In the genomic region with DNA sequence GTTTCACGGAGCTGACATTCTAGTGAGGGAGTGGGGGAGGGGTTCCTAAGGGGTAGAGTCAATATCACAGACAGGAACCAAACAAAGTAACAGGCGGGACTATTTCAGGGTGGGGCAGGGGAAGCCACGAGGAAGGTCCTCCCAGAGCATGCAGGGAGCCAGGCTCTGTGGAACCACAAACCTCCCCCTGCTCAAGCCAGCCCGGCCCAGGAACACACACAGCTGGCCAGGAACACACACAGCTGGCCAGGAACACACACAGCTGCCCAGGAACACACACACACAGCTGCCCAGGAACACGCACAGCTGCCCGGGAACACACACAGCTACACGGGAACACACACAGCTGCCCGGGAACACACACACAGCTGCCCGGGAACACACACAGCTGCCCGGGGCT, we compare ENCODE assay signal across 24 cellular contexts. TPM values are rescaled to one million over a fixed set of nuclear protein-coding genes. Genes with fewer than 3 reads are reported as not detected.
DNase-seq lines count a peak whose midpoint lies in the region; ATAC-seq and TF ChIP-seq lines count a peak whose summit lies in the region.
"Had no signal": no experiment of that assay in that cellular context is flagged by ENCODE, and none has a peak within 500 bp of the region (broad histone marks: within the 10 kb centered on the region; RNA-seq: fewer than 3 reads in every experiment).

No MANE protein-coding gene starts in this region.

- intact Hi-C loops in testis (cut with DNase I; ENCODE audit: low total_unique reads), result no loop called here
- intact Hi-C loops in OCI-LY7 (cut with micrococcal nuclease; ENCODE audit: unreplicated experiment), result no loop called here

- H3K9me3 Mint-ChIP-seq in H9, result 0 out of 5 replicates have a peak, but pooled peaks cover 0 to 3% of the 10 kb centered on the region in 2 experiments
- H3K9me3 Mint-ChIP-seq: activated CD4-positive, alpha-beta memory T cell treated with anti-CD3 and anti-CD28 coated beads for 36 hours; activated T-helper 1 cell treated with anti-CD3 and anti-CD28 coated beads, Interleukin-12 subunit alpha, Interleukin-12 subunit beta, Interleukin-2, Interleukin-4 antibody, amounts not matched to agents 30 ng/mL and 10 ng/mL and 1 ng/mL, durations not matched to agents 14 hours and 24 hours and 36 hours; CD4-positive, CD25-positive, alpha-beta regulatory T cell; endodermal cell; stimulated activated naive B cell treated with anti-CD40 and anti-IgM and Interleukin-4, amounts not matched to agents 10 μg/mL and 1 μg/mL and 100 μg/mL, for 72 hours had no signal

- H3K27me3 ChIP-seq in mesenchymal stem cell (ENCODE audit: control insufficient read depth in 1 of 2, insufficient read depth in 1 of 2, low read length in 2 of 2), result no peaks in the 10 kb centered on the region
- H3K27me3 ChIP-seq in testis, result no peaks in the 10 kb centered on the region
- no peaks in the 10 kb centered on the region for H3K27me3 ChIP-seq in H9 (ENCODE audit: insufficient read depth, low read length)
- H3K27me3 ChIP-seq: esophagus muscularis mucosa, gastrocnemius medialis, pancreas, Peyer's patch had no signal

- H2BK120ac ChIP-seq in mesenchymal stem cell (ENCODE audit: low read depth, low read length), result no peak overlapping the region
- no peak overlapping the region for H2BK120ac ChIP-seq in H9 (ENCODE audit: low read depth, low read length, poor library complexity, severe bottlenecking)

- no peaks in the 10 kb centered on the region for H3K9me3 ChIP-seq in mesenchymal stem cell (ENCODE audit: control insufficient read depth, low read length)
- H3K9me3 ChIP-seq in testis, result no peaks in the 10 kb centered on the region
- H3K9me3 ChIP-seq in OCI-LY7 (ENCODE audit: low read length), result no peaks in the 10 kb centered on the region
- H3K9me3 ChIP-seq in H9 (ENCODE audit: control insufficient read depth, low read depth, low read length), result no peaks in the 10 kb centered on the region
- H3K9me3 ChIP-seq: gastrocnemius medialis, pancreas, Peyer's patch had no signal

- H4K91ac ChIP-seq in mesenchymal stem cell (ENCODE audit: low read length) (no peak overlapping the region), H9 (ENCODE audit: insufficient read length, low read depth, low read length) (no peak overlapping the region)

- H2AK5ac ChIP-seq in mesenchymal stem cell (ENCODE audit: low read length, severe bottlenecking), result no peak overlapping the region
- no peak overlapping the region for H2AK5ac ChIP-seq in H9 (ENCODE audit: insufficient read length, low read length)

- H3K27me3 Mint-ChIP-seq in H9 (ENCODE audit: low read depth), result peaks cover 2% of the 10 kb centered on the region; the same call in 1 of the 2 replicates
- H3K27me3 Mint-ChIP-seq: activated CD4-positive, alpha-beta memory T cell treated with anti-CD3 and anti-CD28 coated beads for 36 hours; activated naive CD4-positive, alpha-beta T cell treated with anti-CD3 and anti-CD28 coated beads, Interleukin-2, amount 10 ng/mL, durations not matched to agents 7 days and 5 days; CD4-positive, CD25-positive, alpha-beta regulatory T cell; stimulated activated naive B cell treated with anti-CD40 and anti-IgM and Interleukin-4, amounts not matched to agents 10 μg/mL and 1 μg/mL and 100 μg/mL, for 72 hours had no signal

- H3K14ac ChIP-seq in mesenchymal stem cell (ENCODE audit: low read length in 2 of 2) (no peak overlapping the region), H9 (ENCODE audit: insufficient read depth, low read length) (no peak overlapping the region; the same call in 1 of the 2 replicates)

- DNase-seq in DMS53 (lab: John Stamatoyannopoulos, UW), result peak; percentile 78
- DNase-seq in DMS53 treated with DMSO at 0.1 percent for 48 hours (lab: John Stamatoyannopoulos, UW; ENCODE audit: unreplicated experiment), result no peak
- peak; percentile 3 for DNase-seq in choroid plexus epithelial cell (ENCODE audit: low read depth)
- DNase-seq in mesenchymal stem cell, result no peak
- peak; percentile 52 for DNase-seq in testis
- no peak for DNase-seq in OCI-LY7 (ENCODE audit: low spot score)
- no peak for DNase-seq in H9
- DNase-seq: activated CD4-positive, alpha-beta memory T cell treated with anti-CD3 and anti-CD28 coated beads for 36 hours; activated CD4-positive, CD25-positive, alpha-beta regulatory T cell treated with anti-CD3 and anti-CD28 coated beads, Interleukin-2, amount 50 U/mL, for 72 hours; activated CD8-positive, alpha-beta memory T cell treated with anti-CD3 and anti-CD28 coated beads, Interleukin-2, amount 50 U/mL, for 4 hours; activated naive CD4-positive, alpha-beta T cell treated with anti-CD3 and anti-CD28 coated beads, Interleukin-2, amount 10 ng/mL, durations not matched to agents 7 days and 5 days; CD4-positive, CD25-positive, alpha-beta regulatory T cell; endodermal cell; gastrocnemius medialis; NCI-H526; nephron progenitor cell; Peyer's patch; stimulated activated naive B cell treated with anti-CD40 and anti-IgM and Interleukin-4, amounts not matched to agents 10 μg/mL and 1 μg/mL and 100 μg/mL, for 72 hours had no signal

- no peak overlapping the region for H4K5ac ChIP-seq in H9 (ENCODE audit: insufficient read length, low read depth, low read length)

- no peak for TF ChIP-seq CTCF in choroid plexus epithelial cell (conservative IDR thresholded peaks at IDR 0.05; ENCODE audit: low read depth, low read length)
- no peak for TF ChIP-seq CTCF in testis (IDR thresholded peaks at IDR 0.05)
- no peak for TF ChIP-seq CTCF in OCI-LY7 (conservative IDR thresholded peaks at IDR 0.05; ENCODE audit: low read length)
- TF ChIP-seq CTCF in H9 (conservative IDR thresholded peaks at IDR 0.05), result no peak

- no peaks in the 10 kb centered on the region for H3K23me2 ChIP-seq in H9 (ENCODE audit: insufficient read length, low read depth, low read length, poor library complexity, severe bottlenecking)

- BruUV-seq in OCI-LY7 (replicated peaks; lab: Mats Ljungman, UMichigan), result no TSS peak

- H3K4me2 ChIP-seq in mesenchymal stem cell (ENCODE audit: low read length, poor library complexity, severe bottlenecking) (no peak overlapping the region), OCI-LY7 (ENCODE audit: low read length) (no peak overlapping the region), H9 (ENCODE audit: insufficient read depth, insufficient read length, low read length) (no peak overlapping the region)

- 0 out of 7 replicates have a peak overlapping the region, but pooled peaks of 1 of the 3 experiments have one; percentile 40 for H3K27ac Mint-ChIP-seq in H9
- H3K27ac Mint-ChIP-seq: activated CD4-positive, alpha-beta memory T cell treated with anti-CD3 and anti-CD28 coated beads for 36 hours; activated naive CD4-positive, alpha-beta T cell treated with anti-CD3 and anti-CD28 coated beads, Interleukin-2, amount 10 ng/mL, durations not matched to agents 7 days and 5 days; activated T-helper 1 cell treated with anti-CD3 and anti-CD28 coated beads, Interleukin-12 subunit alpha, Interleukin-12 subunit beta, Interleukin-2, Interleukin-4 antibody, amounts not matched to agents 30 ng/mL and 10 ng/mL and 1 ng/mL, durations not matched to agents 14 hours and 24 hours and 36 hours; endodermal cell; stimulated activated naive B cell treated with anti-CD40 and anti-IgM and Interleukin-4, amounts not matched to agents 10 μg/mL and 1 μg/mL and 100 μg/mL, for 72 hours had no signal

- H3T11ph ChIP-seq in H9 (ENCODE audit: low read length), result no peak overlapping the region

- peaks cover 0 to 4% of the 10 kb centered on the region in 2 experiments; a peak in 1 of 4 replicates for H3K4me1 Mint-ChIP-seq in H9
- H3K4me1 Mint-ChIP-seq: activated naive CD4-positive, alpha-beta T cell treated with anti-CD3 and anti-CD28 coated beads, Interleukin-2, amount 10 ng/mL, durations not matched to agents 7 days and 5 days; stimulated activated naive B cell treated with anti-CD40 and anti-IgM and Interleukin-4, amounts not matched to agents 10 μg/mL and 1 μg/mL and 100 μg/mL, for 72 hours had no signal

- H2BK15ac ChIP-seq in mesenchymal stem cell (ENCODE audit: low read depth, poor library complexity, severe bottlenecking) (no peak overlapping the region), H9 (ENCODE audit: low read depth, low read length) (no peak overlapping the region)

- H3K36me3 ChIP-seq in mesenchymal stem cell (ENCODE audit: control insufficient read depth in 1 of 2, insufficient read depth in 2 of 2, low read depth in 1 of 2, low read length in 2 of 2) (peaks cover 65 to 90% of the 10 kb centered on the region in 2 experiments), testis (ENCODE audit: low read depth, missing control alignments) (no peaks in the 10 kb centered on the region), OCI-LY7 (ENCODE audit: insufficient read depth, low read length) (no peaks in the 10 kb centered on the region)
- H3K36me3 ChIP-seq: gastrocnemius medialis had no signal

- TF ChIP-seq POLR2A in testis (IDR thresholded peaks at IDR 0.05), result no peak

- H2BK12ac ChIP-seq in mesenchymal stem cell (ENCODE audit: low read length in 2 of 2) (no peak overlapping the region), H9 (ENCODE audit: insufficient read length, low read depth, low read length) (no peak overlapping the region)

- no peak for ATAC-seq in HG03135 (IDR thresholded peaks at IDR 0.05; ENCODE audit: unreplicated experiment)
- ATAC-seq: gastrocnemius medialis; pancreas; stimulated activated naive B cell treated with anti-CD40 and anti-IgM and Interleukin-4, amounts not matched to agents 10 μg/mL and 1 μg/mL and 100 μg/mL, for 72 hours had no signal

- H3K4me3 ChIP-seq in choroid plexus epithelial cell (ENCODE audit: low read depth, low read length) (no peak overlapping the region), mesenchymal stem cell (ENCODE audit: insufficient read depth in 1 of 2, low read depth in 1 of 2, low read length in 2 of 2) (no peak overlapping the region), testis (no peak overlapping the region), OCI-LY7 (ENCODE audit: low read depth, low read length, poor library complexity, severe bottlenecking) (no peak overlapping the region)
- H3K4me3 ChIP-seq: coronary artery, esophagus muscularis mucosa, gastrocnemius medialis, pancreas, Peyer's patch had no signal

- H4K8ac ChIP-seq in mesenchymal stem cell (ENCODE audit: low read length) (peak overlapping the region; percentile 21), H9 (replicated peaks; ENCODE audit: insufficient read length, low read depth, low read length) (no peak overlapping the region)

- H3K79me2 ChIP-seq in OCI-LY7 (ENCODE audit: insufficient read depth, low read depth, low read length), result no peaks in the 10 kb centered on the region
- H3K79me2 ChIP-seq in H9 (ENCODE audit: insufficient read depth, low read length), result no peaks in the 10 kb centered on the region

- H3K27ac ChIP-seq in mesenchymal stem cell (ENCODE audit: low read length, poor library complexity, severe bottlenecking), result no peak overlapping the region
- no peak overlapping the region for H3K27ac ChIP-seq in testis
- no peak overlapping the region for H3K27ac ChIP-seq in OCI-LY7 (ENCODE audit: low read depth, low read length, poor library complexity, severe bottlenecking)
- H3K27ac ChIP-seq in H9 (ENCODE audit: insufficient read length, low read depth, low read length), result no peak overlapping the region
- H3K27ac ChIP-seq: 22Rv1, coronary artery, esophagus muscularis mucosa, gastrocnemius medialis, pancreas, Peyer's patch had no signal

- H3K18ac ChIP-seq in mesenchymal stem cell (ENCODE audit: low read depth in 1 of 2, low read length in 2 of 2), result no peak overlapping the region
- no peak overlapping the region for H3K18ac ChIP-seq in H9 (ENCODE audit: insufficient read length, low read depth, low read length)

- H2BK5ac ChIP-seq in mesenchymal stem cell (ENCODE audit: low read depth, low read length, poor library complexity, severe bottlenecking) (no peak overlapping the region), H9 (ENCODE audit: insufficient read length, low read length) (no peak overlapping the region)

- H3K4me1 ChIP-seq in mesenchymal stem cell (ENCODE audit: control insufficient read depth, insufficient read depth, low read depth, low read length) (peaks cover 2% of the 10 kb centered on the region), testis (no peaks in the 10 kb centered on the region), OCI-LY7 (ENCODE audit: insufficient read depth, low read length, poor library complexity, severe bottlenecking) (no peaks in the 10 kb centered on the region), H9 (ENCODE audit: insufficient read depth, low read length) (no peaks in the 10 kb centered on the region)
- H3K4me1 ChIP-seq: esophagus muscularis mucosa, gastrocnemius medialis, pancreas, Peyer's patch had no signal

- no peak overlapping the region for H3K9ac ChIP-seq in mesenchymal stem cell (ENCODE audit: low read length)
- no peak overlapping the region for H3K9ac ChIP-seq in H9 (ENCODE audit: extremely low read depth, insufficient read length, low read length)

- WGBS in mesenchymal stem cell, result 83% methylated on average over 10 of the region's 10 CpGs
- WGBS in testis, 2 donors, result 53 to 57% methylated on average over 7 to 10 of the region's 10 CpGs
- WGBS in H9 (ENCODE audit: extremely low coverage, insufficient read length, low lambda C conversion rate), result no CpG with 5 or more reads among the region's 10 CpGs

- peaks cover 11 to 57% (median 42%) of the 10 kb centered on the region in 3 experiments for H3K36me3 Mint-ChIP-seq in H9 (ENCODE audit: insufficient read depth in 1 of 3, low read depth in 3 of 3)
- H3K36me3 Mint-ChIP-seq: activated CD4-positive, alpha-beta memory T cell treated with anti-CD3 and anti-CD28 coated beads for 36 hours; activated naive CD4-positive, alpha-beta T cell treated with anti-CD3 and anti-CD28 coated beads, Interleukin-2, amount 10 ng/mL, durations not matched to agents 7 days and 5 days; CD4-positive, CD25-positive, alpha-beta regulatory T cell; stimulated activated naive B cell treated with anti-CD40 and anti-IgM and Interleukin-4, amounts not matched to agents 10 μg/mL and 1 μg/mL and 100 μg/mL, for 72 hours had no signal

- H3K4me3 Mint-ChIP-seq in H9, result no peak overlapping the region
- H3K4me3 Mint-ChIP-seq: activated CD4-positive, alpha-beta memory T cell treated with anti-CD3 and anti-CD28 coated beads for 36 hours; activated naive CD4-positive, alpha-beta T cell treated with anti-CD3 and anti-CD28 coated beads, Interleukin-2, amount 10 ng/mL, durations not matched to agents 7 days and 5 days; activated T-helper 1 cell treated with anti-CD3 and anti-CD28 coated beads, Interleukin-12 subunit alpha, Interleukin-12 subunit beta, Interleukin-2, Interleukin-4 antibody, amounts not matched to agents 30 ng/mL and 10 ng/mL and 1 ng/mL, durations not matched to agents 14 hours and 24 hours and 36 hours; CD4-positive, CD25-positive, alpha-beta regulatory T cell; endodermal cell; nephron progenitor cell; stimulated activated naive B cell treated with anti-CD40 and anti-IgM and Interleukin-4, amounts not matched to agents 10 μg/mL and 1 μg/mL and 100 μg/mL, for 72 hours had no signal

- no peak overlapping the region for H2BK20ac ChIP-seq in H9 (ENCODE audit: low read depth, low read length, poor library complexity, severe bottlenecking)

- no peak overlapping the region for H3K56ac ChIP-seq in H9 (ENCODE audit: insufficient read length, low read depth, low read length)

- no peak overlapping the region for H3K4ac ChIP-seq in mesenchymal stem cell (ENCODE audit: low read depth in 1 of 2, low read length in 2 of 2)
- H3K4ac ChIP-seq in H9 (ENCODE audit: low read depth, low read length), result no peak overlapping the region

- no peaks in the 10 kb centered on the region for H3K9me2 ChIP-seq in OCI-LY7 (ENCODE audit: insufficient read depth, low read length)

- no peaks in the 10 kb centered on the region for H4K20me1 ChIP-seq in OCI-LY7 (ENCODE audit: insufficient read depth, low read length)
- no peaks in the 10 kb centered on the region for H4K20me1 ChIP-seq in H9 (ENCODE audit: control insufficient read depth, insufficient read depth, insufficient read length)

- H3K79me1 ChIP-seq in mesenchymal stem cell (replicated peaks; ENCODE audit: low read length, poor library complexity, severe bottlenecking) (peaks cover 2% of the 10 kb centered on the region), H9 (ENCODE audit: insufficient read depth, low read depth, low read length, poor library complexity, severe bottlenecking) (no peaks in the 10 kb centered on the region)

- POLR2A ChIA-PET in OCI-LY7 (lab: Charles Lee), result interaction anchor here (1.3 kb wide), 1 partner anchor 23 kb away, joined by 3 read pairs; no protein-coding TSS in a partner anchor

- H3K23ac ChIP-seq in mesenchymal stem cell (ENCODE audit: low read length in 2 of 2), result no peak overlapping the region
- H3K23ac ChIP-seq in H9 (ENCODE audit: insufficient read length, low read depth, low read length), result no peak overlapping the region

- no peak overlapping the region for H2AFZ ChIP-seq in mesenchymal stem cell (ENCODE audit: low read depth, low read length)
- no peak overlapping the region for H2AFZ ChIP-seq in OCI-LY7 (ENCODE audit: low read length)
- H2AFZ ChIP-seq in H9 (ENCODE audit: low read length), result no peak overlapping the region

- CTCF ChIA-PET in OCI-LY7 (lab: Charles Lee; ENCODE audit: unreplicated experiment), result no interaction called here

RNA-seq across cellular contexts. Expression of gene EVC2, which starts 24.8 kb away (rescaled TPM):
- 2.5 TPM for polyA plus RNA-seq in mesenchymal stem cell (2013, experiment 1 of 2)
- 2.3 TPM for polyA plus RNA-seq in mesenchymal stem cell (2013, experiment 2 of 2)
- 10 to 100 TPM in 1 of 2 donors, 1 to 10 TPM in 1; 10.0 to 10.2 TPM for total RNA-seq in testis
- 2.9 TPM for polyA plus RNA-seq in testis (ENCODE audit: insufficient read depth, low read depth, low replicate concordance)
- total RNA-seq in OCI-LY7 (2014; rRNA removed; shearing (Covaris generic)), result 0.05 TPM in 1 of 2 replicates, not detected in the other
- total RNA-seq in OCI-LY7 (2022), result 3.4 and 3.6 TPM in 2 replicates
- 7.1 and 7.8 TPM in 2 replicates for total RNA-seq in H9 (2021)

RNA-seq across cellular contexts. Expression of gene EVC, which starts 27.4 kb away (rescaled TPM):
- polyA plus RNA-seq in mesenchymal stem cell (2013, experiment 1 of 2), result 14.1 TPM
- 13.4 TPM for polyA plus RNA-seq in mesenchymal stem cell (2013, experiment 2 of 2)
- 10 to 100 TPM; 33.4 to 39.6 TPM for total RNA-seq in testis
- 9.0 TPM for polyA plus RNA-seq in testis (ENCODE audit: insufficient read depth, low read depth, low replicate concordance)
- total RNA-seq in OCI-LY7 (2014; rRNA removed; shearing (Covaris generic)), result not detected in 2 replicates
- total RNA-seq in OCI-LY7 (2022), result not detected in 2 replicates
- total RNA-seq in H9 (2021), result 9.7 and 10.1 TPM in 2 replicates

Comparison
In these comparisons a context has a peak if more than half of its experiments do, and no peak if none do; other contexts are left out.
1. DNase-seq: peak in DMS53 (single experiment), choroid plexus epithelial cell (single experiment) and testis (single experiment); none in DMS53 treated with DMSO at 0.1 percent for 48 hours (single experiment), mesenchymal stem cell (single experiment), OCI-LY7 (single experiment) and H9 (single experiment).
2. RNA of gene EVC, which starts 27.4 kb away (total RNA-seq): 33.4 to 39.6 TPM in testis and 9.7 to 10.1 TPM in H9; not detected in OCI-LY7; every median in the first group is over 10 times any median in the second.